ENCODE assay signal across 38 cellular contexts in genomic region chr1:64290420-64290819, GRCh38.
"Had no signal": no experiment of that assay in that cellular context is flagged by ENCODE, and none has a peak within 500 bp of the region (broad histone marks: within the 10 kb centered on the region; RNA-seq: fewer than 3 reads in every experiment).

No MANE protein-coding gene starts in this region.

- H3K4me1 Mint-ChIP-seq: activated naive CD4-positive, alpha-beta T cell treated with anti-CD3 and anti-CD28 coated beads, Interleukin-2, amount 10 ng/mL, durations not matched to agents 7 days and 5 days; activated naive CD4-positive, alpha-beta T cell treated with anti-CD3 and anti-CD28 coated beads, Interleukin-2, amount 50 U/mL, for 24 hours; activated naive CD8-positive, alpha-beta T cell treated with anti-CD3 and anti-CD28 coated beads for 36 hours; activated naive CD8-positive, alpha-beta T cell treated with anti-CD3 and anti-CD28 coated beads, Interleukin-2, amount 10 ng/mL, durations not matched to agents 7 days and 5 days; activated naive CD8-positive, alpha-beta T cell treated with anti-CD3 and anti-CD28 coated beads, Interleukin-2, amount 50 U/mL, for 24 hours; activated T-helper 17 cell treated with anti-CD3 and anti-CD28 coated beads, Interleukin-2, amount 50 U/mL, for 72 hours; central memory CD8-positive, alpha-beta T cell had no signal

- DNase-seq: activated effector memory CD4-positive, alpha-beta T cell treated with anti-CD3 and anti-CD28 coated beads, Interleukin-2, amount 50 U/mL, for 16 hours; activated effector memory CD4-positive, alpha-beta T cell treated with Interleukin-2 at 50 U/mL for 16 hours; activated gamma-delta T cell; activated gamma-delta T cell treated with Interleukin-2 at 50 U/mL for 16 hours; activated naive CD4-positive, alpha-beta T cell; activated naive CD4-positive, alpha-beta T cell treated with anti-CD3 and anti-CD28 coated beads for 36 hours; activated naive CD4-positive, alpha-beta T cell treated with anti-CD3 and anti-CD28 coated beads, Interleukin-2, amount 10 ng/mL, durations not matched to agents 7 days and 5 days; activated naive CD4-positive, alpha-beta T cell treated with anti-CD3 and anti-CD28 coated beads, Interleukin-2, amount 50 U/mL, for 16 hours; activated naive CD4-positive, alpha-beta T cell treated with Interleukin-2 at 50 U/mL for 16 hours; activated naive CD8-positive, alpha-beta T cell treated with anti-CD3 and anti-CD28 coated beads for 36 hours; activated naive CD8-positive, alpha-beta T cell treated with anti-CD3 and anti-CD28 coated beads, Interleukin-2, amount 10 ng/mL, durations not matched to agents 7 days and 5 days; activated naive CD8-positive, alpha-beta T cell treated with anti-CD3 and anti-CD28 coated beads, Interleukin-2, amount 50 U/mL, for 24 hours; activated T-cell treated with anti-CD3 and anti-CD28 coated beads, Interleukin-2, amount 50 U/mL, for 24 hours; activated T-cell treated with anti-CD3 and anti-CD28 coated beads, Interleukin-2, amount 50 U/mL, for 4 hours; activated T-cell treated with anti-CD3 and anti-CD28 coated beads, Interleukin-2, amount 50 U/mL, for 48 hours; adrenal gland; amniotic stem cell; amygdala; anterior cingulate cortex; aorta; body of pancreas; brain microvascular endothelial cell; caudate nucleus; central memory CD4-positive, alpha-beta T cell; cerebellar nuclear complex had no signal

- H3K9me3 Mint-ChIP-seq: activated naive CD4-positive, alpha-beta T cell treated with anti-CD3 and anti-CD28 coated beads, Interleukin-2, amount 50 U/mL, for 24 hours; activated naive CD4-positive, alpha-beta T cell treated with anti-CD3 and anti-CD28 coated beads, Interleukin-2, amount 50 U/mL, for 72 hours; activated naive CD8-positive, alpha-beta T cell treated with anti-CD3 and anti-CD28 coated beads, Interleukin-2, amount 50 U/mL, for 24 hours; activated T-cell treated with anti-CD3 and anti-CD28 coated beads, Interleukin-2, amount 50 U/mL, for 24 hours; activated T-cell treated with anti-CD3 and anti-CD28 coated beads, Interleukin-2, amount 50 U/mL, for 4 hours; activated T-helper 1 cell treated with anti-CD3 and anti-CD28 coated beads, Interleukin-12 subunit alpha, Interleukin-12 subunit beta, Interleukin-2, Interleukin-4 antibody, amounts not matched to agents 30 ng/mL and 10 ng/mL and 1 ng/mL, durations not matched to agents 14 hours and 24 hours and 36 hours; activated T-helper 17 cell treated with anti-CD3 and anti-CD28 coated beads, Interleukin-2, amount 50 U/mL, for 72 hours; activated T-helper 2 cell treated with anti-CD3 and anti-CD28 coated beads, Interferon-gamma antibody, Interleukin-2, Interleukin-4, amounts not matched to agents 10 μg/mL and 5 μg/mL and 100 μg/mL, durations not matched to agents 14 hours and 24 hours and 36 hours; central memory CD8-positive, alpha-beta T cell had no signal

- FAIRE-seq: astrocyte, bronchial epithelial cell had no signal

- H3K27ac Mint-ChIP-seq: activated naive CD4-positive, alpha-beta T cell treated with anti-CD3 and anti-CD28 coated beads for 36 hours; activated naive CD4-positive, alpha-beta T cell treated with anti-CD3 and anti-CD28 coated beads, Interleukin-2, amount 10 ng/mL, durations not matched to agents 7 days and 5 days; activated naive CD4-positive, alpha-beta T cell treated with anti-CD3 and anti-CD28 coated beads, Interleukin-2, amount 50 U/mL, for 24 hours; activated naive CD4-positive, alpha-beta T cell treated with anti-CD3 and anti-CD28 coated beads, Interleukin-2, amount 50 U/mL, for 72 hours; activated naive CD8-positive, alpha-beta T cell; activated naive CD8-positive, alpha-beta T cell treated with anti-CD3 and anti-CD28 coated beads for 36 hours; activated naive CD8-positive, alpha-beta T cell treated with anti-CD3 and anti-CD28 coated beads, Interleukin-2, amount 10 ng/mL, durations not matched to agents 7 days and 5 days; activated naive CD8-positive, alpha-beta T cell treated with anti-CD3 and anti-CD28 coated beads, Interleukin-2, amount 50 U/mL, for 24 hours; activated T-cell treated with anti-CD3 and anti-CD28 coated beads, Interleukin-2, amount 50 U/mL, for 24 hours; activated T-helper 1 cell treated with anti-CD3 and anti-CD28 coated beads, Interleukin-12 subunit alpha, Interleukin-12 subunit beta, Interleukin-2, Interleukin-4 antibody, amounts not matched to agents 30 ng/mL and 10 ng/mL and 1 ng/mL, durations not matched to agents 14 hours and 24 hours and 36 hours; activated T-helper 17 cell treated with anti-CD3 and anti-CD28 coated beads, Interleukin-2, amount 50 U/mL, for 72 hours; activated T-helper 2 cell treated with anti-CD3 and anti-CD28 coated beads, Interferon-gamma antibody, Interleukin-2, Interleukin-4, amounts not matched to agents 10 μg/mL and 5 μg/mL and 100 μg/mL, durations not matched to agents 14 hours and 24 hours and 36 hours; brain had no signal

- H3K4me1 ChIP-seq: adrenal gland, ascending aorta, body of pancreas, breast epithelium had no signal

- H3K4me3 Mint-ChIP-seq: activated naive CD4-positive, alpha-beta T cell treated with anti-CD3 and anti-CD28 coated beads for 36 hours; activated naive CD4-positive, alpha-beta T cell treated with anti-CD3 and anti-CD28 coated beads, Interleukin-2, amount 10 ng/mL, durations not matched to agents 7 days and 5 days; activated naive CD4-positive, alpha-beta T cell treated with anti-CD3 and anti-CD28 coated beads, Interleukin-2, amount 50 U/mL, for 24 hours; activated naive CD8-positive, alpha-beta T cell; activated naive CD8-positive, alpha-beta T cell treated with anti-CD3 and anti-CD28 coated beads for 36 hours; activated naive CD8-positive, alpha-beta T cell treated with anti-CD3 and anti-CD28 coated beads, Interleukin-2, amount 10 ng/mL, durations not matched to agents 7 days and 5 days; activated naive CD8-positive, alpha-beta T cell treated with anti-CD3 and anti-CD28 coated beads, Interleukin-2, amount 50 U/mL, for 24 hours; activated T-cell treated with anti-CD3 and anti-CD28 coated beads, Interleukin-2, amount 50 U/mL, for 24 hours; activated T-cell treated with anti-CD3 and anti-CD28 coated beads, Interleukin-2, amount 50 U/mL, for 4 hours; activated T-helper 1 cell treated with anti-CD3 and anti-CD28 coated beads, Interleukin-12 subunit alpha, Interleukin-12 subunit beta, Interleukin-2, Interleukin-4 antibody, amounts not matched to agents 30 ng/mL and 10 ng/mL and 1 ng/mL, durations not matched to agents 14 hours and 24 hours and 36 hours; activated T-helper 17 cell treated with anti-CD3 and anti-CD28 coated beads, Interleukin-2, amount 50 U/mL, for 72 hours; brain; central memory CD8-positive, alpha-beta T cell had no signal

- H3K4me3 ChIP-seq: adrenal gland, ascending aorta, body of pancreas, breast epithelium, cardiac muscle cell had no signal

- H3K27me3 ChIP-seq: adrenal gland, ascending aorta, body of pancreas, brain microvascular endothelial cell, breast epithelium, cardiac muscle cell had no signal

- H3K27ac ChIP-seq: adrenal gland, ascending aorta, body of pancreas, brain microvascular endothelial cell, breast epithelium, cardiac muscle cell had no signal

- H3K36me3 Mint-ChIP-seq: activated naive CD4-positive, alpha-beta T cell treated with anti-CD3 and anti-CD28 coated beads, Interleukin-2, amount 10 ng/mL, durations not matched to agents 7 days and 5 days; activated naive CD4-positive, alpha-beta T cell treated with anti-CD3 and anti-CD28 coated beads, Interleukin-2, amount 50 U/mL, for 24 hours; activated naive CD4-positive, alpha-beta T cell treated with anti-CD3 and anti-CD28 coated beads, Interleukin-2, amount 50 U/mL, for 72 hours; activated naive CD8-positive, alpha-beta T cell; activated naive CD8-positive, alpha-beta T cell treated with anti-CD3 and anti-CD28 coated beads for 36 hours; activated naive CD8-positive, alpha-beta T cell treated with anti-CD3 and anti-CD28 coated beads, Interleukin-2, amount 10 ng/mL, durations not matched to agents 7 days and 5 days; brain had no signal

- ATAC-seq: activated naive CD4-positive, alpha-beta T cell treated with anti-CD3 and anti-CD28 coated beads, Interleukin-2, amount 50 U/mL, for 72 hours; activated naive CD8-positive, alpha-beta T cell treated with anti-CD3 and anti-CD28 coated beads, Interleukin-2, amount 50 U/mL, for 24 hours; activated T-cell treated with anti-CD3 and anti-CD28 coated beads, Interleukin-2, amount 50 U/mL, for 4 hours; activated T-helper 17 cell treated with anti-CD3 and anti-CD28 coated beads, Interleukin-2, amount 50 U/mL, for 72 hours; body of pancreas had no signal

- H3K9me3 ChIP-seq: adrenal gland, ascending aorta, body of pancreas, breast epithelium had no signal

- H3K36me3 ChIP-seq: adrenal gland, ascending aorta, brain microvascular endothelial cell, breast epithelium, cardiac muscle cell had no signal
